ENCODE assay signal across 1 cellular context in the genomic region with DNA sequence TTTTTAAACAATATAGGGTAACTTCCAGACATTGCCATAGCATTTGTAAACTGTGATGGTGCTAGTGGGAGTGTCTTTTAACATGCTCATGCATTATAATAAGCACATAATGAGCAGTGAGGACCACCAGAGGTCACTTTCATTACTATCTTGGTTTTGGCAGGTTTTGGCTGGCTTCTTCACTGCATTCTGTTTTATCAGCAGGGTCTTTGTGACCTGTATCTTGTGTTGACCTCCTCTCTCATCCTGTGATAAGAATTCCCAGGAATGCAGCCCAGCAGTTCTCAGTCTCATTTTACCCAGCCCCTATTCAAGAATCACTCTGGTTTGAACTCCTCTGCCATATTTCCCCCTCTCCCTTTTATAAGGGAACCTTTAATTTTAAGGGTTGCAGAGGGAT.
TF ChIP-seq lines count a peak whose summit lies in the region.

No MANE protein-coding gene starts in this region.

TF ChIP-seq in WTC11, 78 proteins besides CTCF, POLR2A, EP300 and RAD21 (continued from another document):
- TF ChIP-seq, protein P1, sequence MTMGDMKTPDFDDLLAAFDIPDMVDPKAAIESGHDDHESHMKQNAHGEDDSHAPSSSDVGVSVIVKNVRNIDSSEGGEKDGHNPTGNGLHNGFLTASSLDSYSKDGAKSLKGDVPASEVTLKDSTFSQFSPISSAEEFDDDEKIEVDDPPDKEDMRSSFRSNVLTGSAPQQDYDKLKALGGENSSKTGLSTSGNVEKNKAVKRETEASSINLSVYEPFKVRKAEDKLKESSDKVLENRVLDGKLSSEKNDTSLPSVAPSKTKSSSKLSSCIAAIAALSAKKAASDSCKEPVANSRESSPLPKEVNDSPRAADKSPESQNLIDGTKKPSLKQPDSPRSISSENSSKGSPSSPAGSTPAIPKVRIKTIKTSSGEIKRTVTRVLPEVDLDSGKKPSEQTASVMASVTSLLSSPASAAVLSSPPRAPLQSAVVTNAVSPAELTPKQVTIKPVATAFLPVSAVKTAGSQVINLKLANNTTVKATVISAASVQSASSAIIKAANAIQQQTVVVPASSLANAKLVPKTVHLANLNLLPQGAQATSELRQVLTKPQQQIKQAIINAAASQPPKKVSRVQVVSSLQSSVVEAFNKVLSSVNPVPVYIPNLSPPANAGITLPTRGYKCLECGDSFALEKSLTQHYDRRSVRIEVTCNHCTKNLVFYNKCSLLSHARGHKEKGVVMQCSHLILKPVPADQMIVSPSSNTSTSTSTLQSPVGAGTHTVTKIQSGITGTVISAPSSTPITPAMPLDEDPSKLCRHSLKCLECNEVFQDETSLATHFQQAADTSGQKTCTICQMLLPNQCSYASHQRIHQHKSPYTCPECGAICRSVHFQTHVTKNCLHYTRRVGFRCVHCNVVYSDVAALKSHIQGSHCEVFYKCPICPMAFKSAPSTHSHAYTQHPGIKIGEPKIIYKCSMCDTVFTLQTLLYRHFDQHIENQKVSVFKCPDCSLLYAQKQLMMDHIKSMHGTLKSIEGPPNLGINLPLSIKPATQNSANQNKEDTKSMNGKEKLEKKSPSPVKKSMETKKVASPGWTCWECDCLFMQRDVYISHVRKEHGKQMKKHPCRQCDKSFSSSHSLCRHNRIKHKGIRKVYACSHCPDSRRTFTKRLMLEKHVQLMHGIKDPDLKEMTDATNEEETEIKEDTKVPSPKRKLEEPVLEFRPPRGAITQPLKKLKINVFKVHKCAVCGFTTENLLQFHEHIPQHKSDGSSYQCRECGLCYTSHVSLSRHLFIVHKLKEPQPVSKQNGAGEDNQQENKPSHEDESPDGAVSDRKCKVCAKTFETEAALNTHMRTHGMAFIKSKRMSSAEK (CRISPR knock-in tag; IDR thresholded peaks at IDR 0.05; ENCODE audit: borderline replicate concordance): no peak
- TF ChIP-seq, protein P2, sequence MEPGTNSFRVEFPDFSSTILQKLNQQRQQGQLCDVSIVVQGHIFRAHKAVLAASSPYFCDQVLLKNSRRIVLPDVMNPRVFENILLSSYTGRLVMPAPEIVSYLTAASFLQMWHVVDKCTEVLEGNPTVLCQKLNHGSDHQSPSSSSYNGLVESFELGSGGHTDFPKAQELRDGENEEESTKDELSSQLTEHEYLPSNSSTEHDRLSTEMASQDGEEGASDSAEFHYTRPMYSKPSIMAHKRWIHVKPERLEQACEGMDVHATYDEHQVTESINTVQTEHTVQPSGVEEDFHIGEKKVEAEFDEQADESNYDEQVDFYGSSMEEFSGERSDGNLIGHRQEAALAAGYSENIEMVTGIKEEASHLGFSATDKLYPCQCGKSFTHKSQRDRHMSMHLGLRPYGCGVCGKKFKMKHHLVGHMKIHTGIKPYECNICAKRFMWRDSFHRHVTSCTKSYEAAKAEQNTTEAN (CRISPR knock-in tag; IDR thresholded peaks at IDR 0.05): no peak
- TF ChIP-seq ESRRA (CRISPR knock-in tag; IDR thresholded peaks at IDR 0.05; ENCODE audit: borderline replicate concordance) (no peak), NFATC4 (CRISPR knock-in tag; IDR thresholded peaks at IDR 0.05) (no peak), ZNF121 (CRISPR knock-in tag; IDR thresholded peaks at IDR 0.05) (no peak), TP53 (CRISPR knock-in tag; IDR thresholded peaks at IDR 0.05) (no peak)
